8 cellular contexts compared by ENCODE assay signal in genomic region chr15:42133892-42134502, GRCh38. TPM values are rescaled to one million over a fixed set of nuclear protein-coding genes. Genes with fewer than 3 reads are reported as not detected.
DNase-seq lines count a peak whose midpoint lies in the region; ATAC-seq lines count a peak whose summit lies in the region.

No MANE protein-coding gene starts in this region.

- no peak for ATAC-seq in sciatic nerve
- ATAC-seq in HG02885 (IDR thresholded peaks at IDR 0.05; ENCODE audit: poor library complexity, unreplicated experiment), result no peak

- intact Hi-C loops in sciatic nerve (cut with DNase I), result no loop called here

- peak; percentile 70 for DNase-seq in AG20443 (ENCODE audit: low spot score)
- DNase-seq in GM19240 (ENCODE audit: insufficient read length, low spot score), result peak; percentile 54
- DNase-seq in NCI-H82 treated with DMSO at 0.1 percent for 48 hours (lab: John Stamatoyannopoulos, UW; ENCODE audit: unreplicated experiment), result peak; percentile 42
- peak; percentile 27 to 52 (median 40) for DNase-seq in activated CD8-positive, alpha-beta memory T cell treated with anti-CD3 and anti-CD28 coated beads for 48 hours (ENCODE audit: low read depth in 2 of 3, low spot score in 2 of 3)
- peak; percentile 2 for DNase-seq in fibroblast of peridontal ligament (ENCODE audit: extremely low read depth)
- DNase-seq in sciatic nerve (ENCODE audit: low spot score), result peak; percentile 66
- DNase-seq in NCI-H128 (lab: John Stamatoyannopoulos, UW; ENCODE audit: unreplicated experiment), result no peak

RNA-seq across cellular contexts. Expression of gene PLA2G4F, which starts 22.4 kb away (rescaled TPM):
- total RNA-seq in sciatic nerve, result not detected

RNA-seq across cellular contexts. Expression of gene PLA2G4D, which starts 39.6 kb away (rescaled TPM):
- not detected for total RNA-seq in sciatic nerve
